8 cellular contexts compared by ENCODE assay signal in the genomic region with DNA sequence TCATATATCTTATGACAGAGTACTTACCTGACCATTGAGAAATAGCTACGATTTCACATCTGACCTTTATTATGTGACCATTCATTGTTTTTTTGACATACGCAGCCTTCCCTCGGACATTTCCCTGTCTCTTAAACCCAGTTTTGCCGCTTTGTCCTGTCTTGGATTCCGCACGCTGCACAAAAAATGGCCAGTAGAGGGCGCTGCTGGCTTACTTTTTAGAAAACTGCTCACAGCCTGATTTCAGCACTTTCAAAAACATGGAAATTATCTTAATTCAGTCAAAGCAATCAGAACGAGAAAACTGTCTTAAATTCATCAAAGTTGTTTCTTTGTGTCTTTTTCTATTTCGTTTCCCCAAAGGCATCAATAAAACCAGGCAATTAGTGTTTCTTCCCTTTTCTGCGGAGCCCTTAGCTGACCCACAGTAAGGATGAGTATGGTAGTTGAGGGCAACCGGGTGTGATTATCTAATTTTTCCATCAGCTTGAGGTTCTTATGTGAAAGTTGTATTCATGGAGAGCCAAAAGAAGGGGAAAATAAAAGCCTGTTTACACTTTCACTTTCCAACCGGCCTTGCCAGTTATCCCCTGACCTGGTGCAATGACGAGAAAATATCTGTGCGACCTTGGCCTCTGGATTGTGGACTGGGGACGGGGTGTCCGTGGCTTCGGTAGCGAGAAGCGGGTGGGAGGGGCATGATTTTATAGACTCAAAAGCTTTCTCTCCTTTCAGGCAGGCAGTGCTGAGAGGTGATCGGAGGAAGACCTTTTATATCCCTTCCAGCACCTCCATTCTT.
DNase-seq lines count a peak whose midpoint lies in the region; ATAC-seq and TF ChIP-seq lines count a peak whose summit lies in the region.

No MANE protein-coding gene starts in this region.

- ATAC-seq in HG03378 (IDR thresholded peaks at IDR 0.05; ENCODE audit: unreplicated experiment): peak; percentile 65

- no peak overlapping the region for H3K4me3 ChIP-seq in endodermal cell (ENCODE audit: low read length)

- no peaks in the 10 kb centered on the region for H3K9me3 Mint-ChIP-seq in endodermal cell

- peaks cover 7% of the 10 kb centered on the region for H3K27me3 Mint-ChIP-seq in endodermal cell (ENCODE audit: insufficient read depth)

- no peaks in the 10 kb centered on the region for H3K4me1 Mint-ChIP-seq in endodermal cell

- DNase-seq in 8988T: peak; percentile 8
- peak; percentile 46 for DNase-seq in GM13976 (ENCODE audit: low spot score)
- DNase-seq in NCI-H748 treated with DMSO at 0.1 percent for 48 hours (lab: John Stamatoyannopoulos, UW): peak; percentile 92
- DNase-seq in activated CD8-positive, alpha-beta memory T cell treated with anti-CD3 and anti-CD28 coated beads for 24 hours: peak; percentile 91
- peak; percentile 93 for DNase-seq in endodermal cell
- peak; percentile 90 for DNase-seq in midbrain (lab: John Stamatoyannopoulos, UW)
- peak; percentile 39 to 49 for DNase-seq in stimulated activated CD8-positive, alpha-beta memory T cell treated with anti-CD3 and anti-CD28 coated beads, Interleukin-2, amount 100 ng/mL, for 1 hour (ENCODE audit: low read depth in 2 of 2)

- no peaks in the 10 kb centered on the region for H3K4me1 ChIP-seq in endodermal cell (ENCODE audit: control insufficient read depth, insufficient read depth, low read length)

- no peaks in the 10 kb centered on the region for H3K27me3 ChIP-seq in endodermal cell (ENCODE audit: control insufficient read depth, insufficient read depth, low read length, poor library complexity, severe bottlenecking)

- H3K36me3 ChIP-seq in endodermal cell (ENCODE audit: control insufficient read depth, insufficient read depth, low read length): no peaks in the 10 kb centered on the region

- in situ Hi-C loops in GM13976 (cut with MboI; ENCODE audit: low sequenced_read_pairs, unreplicated experiment): loop anchor here (25.0 kb wide), 1 partner anchor 1121 kb away; no protein-coding TSS in a partner anchor

- no peak overlapping the region for H3K27ac ChIP-seq in endodermal cell (ENCODE audit: low read depth, low read length)

- no peaks in the 10 kb centered on the region for H3K9me3 ChIP-seq in endodermal cell (ENCODE audit: control insufficient read depth, low read length)

- H3K4me3 Mint-ChIP-seq in endodermal cell: no peak overlapping the region

- TF ChIP-seq CTCF in GM13976 (IDR thresholded peaks at IDR 0.05; ENCODE audit: borderline replicate concordance, control extremely low read depth, extremely low read depth, insufficient read depth, missing control alignments) (peak; percentile 91), endodermal cell (conservative IDR thresholded peaks at IDR 0.05) (peak; percentile 95)

- no peak overlapping the region for H3K27ac Mint-ChIP-seq in endodermal cell

- WGBS in endodermal cell (ENCODE audit: insufficient coverage in 1 of 2, insufficient read length in 1 of 2), 2 experiments: 56% methylated on average over 15 to 19 of the region's 20 CpGs

- no peak overlapping the region for H3K9ac ChIP-seq in endodermal cell (ENCODE audit: extremely low read depth, low read length, poor library complexity, severe bottlenecking)

- no peaks in the 10 kb centered on the region for H3K36me3 Mint-ChIP-seq in endodermal cell (ENCODE audit: low read depth)

Comparison
In these comparisons a context has a peak if more than half of its experiments do, and no peak if none do; other contexts are left out.
1. DNase-seq: peak in every context shown above with its lines; median percentile 93 in endodermal cell; 92 in NCI-H748 treated with DMSO at 0.1 percent for 48 hours; 91 in activated CD8-positive, alpha-beta memory T cell treated with anti-CD3 and anti-CD28 coated beads for 24 hours; 90 in midbrain; 46 in GM13976; 44 in stimulated activated CD8-positive, alpha-beta memory T cell treated with anti-CD3 and anti-CD28 coated beads, Interleukin-2, amount 100 ng/mL, for 1 hour; 8 in 8988T.